In genomic region chr22:31970490-31971444, GRCh38 we compare ENCODE assay signal across 8 cellular contexts. TPM values are rescaled to one million over a fixed set of nuclear protein-coding genes. Genes with fewer than 3 reads are reported as not detected.
DNase-seq lines count a peak whose midpoint lies in the region; ATAC-seq and TF ChIP-seq lines count a peak whose summit lies in the region.

No MANE protein-coding gene starts in this region.

- H3K4me3 ChIP-seq in Caco-2 (ENCODE audit: low read depth, low read length) (peak overlapping the region; percentile 67), adipocyte (ENCODE audit: low read length) (peak overlapping the region; percentile 77), heart right ventricle (peak overlapping the region in 9 of 10 donors; percentile 26 to 57 (median 48)), upper lobe of left lung (peak overlapping the region in 3 of 4 donors; percentile 38 to 49 (median 48))

- TF ChIP-seq CTCF in Caco-2 (IDR thresholded peaks at IDR 0.05; ENCODE audit: insufficient read depth in 1 of 2, low read depth in 1 of 2, low read length in 1 of 2, severe bottlenecking in 1 of 2, unreplicated experiment in 1 of 2) (peak; percentile 79 to 94), heart right ventricle (IDR thresholded peaks at IDR 0.05) (peak; percentile 92 to 96 (median 94)), upper lobe of left lung (IDR thresholded peaks at IDR 0.05) (peak; percentile 83 to 96 (median 93))

- no peak for TF ChIP-seq EP300 in upper lobe of left lung (IDR thresholded peaks at IDR 0.05)

- TF ChIP-seq POLR2A in upper lobe of left lung (IDR thresholded peaks at IDR 0.05): no peak

- no TSS peak for BruUV-seq in Caco-2 (replicated peaks; lab: Mats Ljungman, UMichigan)

- ATAC-seq in GM21717 (IDR thresholded peaks at IDR 0.05; ENCODE audit: unreplicated experiment) (peak; percentile 63), heart right ventricle (peak; percentile 94 to 98 (median 96)), upper lobe of left lung (ENCODE audit: low FRiP score in 2 of 2) (peak; percentile 97 to 98)

- WGBS in heart right ventricle, 2 donors: 16 to 18% methylated on average over 48 to 55 of the region's 55 CpGs
- WGBS in upper lobe of left lung, 2 donors: 18 to 37% methylated on average over 25 to 45 of the region's 55 CpGs

- H3K36me3 Mint-ChIP-seq in Caco-2 (ENCODE audit: insufficient read depth, unreplicated experiment): peaks cover 11% of the 10 kb centered on the region

- H3K4me1 Mint-ChIP-seq in Caco-2 (ENCODE audit: low read depth, unreplicated experiment): peaks cover 7% of the 10 kb centered on the region

- DNase-seq in Caco-2 (peak; percentile 79 to 94), NAMALWA (ENCODE audit: low spot score) (peak; percentile 88), SW480 (ENCODE audit: low spot score) (peak; percentile 66), adipocyte (ENCODE audit: low read depth) (peak; percentile 84), heart right ventricle (peak; percentile 74 to 86), posterior vena cava (ENCODE audit: low spot score) (peak; percentile 94), upper lobe of left lung (peak; percentile 91 to 96)

- H3K36me3 ChIP-seq in Caco-2 (ENCODE audit: control insufficient read depth, insufficient read depth, low read length): no peaks in the 10 kb centered on the region
- no peaks in the 10 kb centered on the region for H3K36me3 ChIP-seq in adipocyte (ENCODE audit: control insufficient read depth, insufficient read depth, low read length, severe bottlenecking)
- no peaks in the 10 kb centered on the region for H3K36me3 ChIP-seq in heart right ventricle
- H3K36me3 ChIP-seq in upper lobe of left lung: no peaks in the 10 kb centered on the region

- intact Hi-C loops in Caco-2 (cut with micrococcal nuclease; ENCODE audit: unreplicated experiment) (loop anchor here (1.0 kb wide), 5 partner anchors 98 to 409 kb away; partner anchors contain the start of gene RFPL2), heart right ventricle (cut with DNase I) (loop anchor here in 9 of 10 donors (2.0 to 10.0 kb wide), 10 partner anchors 26 to 504 kb away; partner anchors contain the start of genes FBXO7 (in 6 of the 9), RFPL2 (in 5 of the 9) and YWHAH (in 1 of the 9)), posterior vena cava (cut with DNase I) (loop anchor here (5.0 to 10.0 kb wide), 2 partner anchors 294 to 502 kb away; partner anchors contain the start of gene FBXO7 (in 1 of the 2))

- no peaks in the 10 kb centered on the region for H3K4me1 ChIP-seq in Caco-2
- peaks cover 3% of the 10 kb centered on the region for H3K4me1 ChIP-seq in adipocyte (ENCODE audit: control insufficient read depth, insufficient read depth, low read length)
- H3K4me1 ChIP-seq in heart right ventricle: peaks cover 3 to 21% (median 11%) of the 10 kb centered on the region in 9 donors
- peaks cover 10 to 14% (median 12%) of the 10 kb centered on the region in 4 donors for H3K4me1 ChIP-seq in upper lobe of left lung

- H3K27me3 Mint-ChIP-seq in Caco-2 (ENCODE audit: insufficient read depth, unreplicated experiment): no peaks in the 10 kb centered on the region

- POLR2A ChIA-PET in Caco-2 (lab: Charles Lee): interaction anchor here (1.0 to 1.1 kb wide), 2 partner anchors 217 to 309 kb away, joined by 3 to 7 read pairs; partner anchors contain the start of genes DEPDC5 and PISD

- peak overlapping the region in 3 of 10 donors; percentile 16 to 43 (median 17) for H3K27ac ChIP-seq in heart right ventricle
- H3K27ac ChIP-seq in upper lobe of left lung: peak overlapping the region in 2 of 4 donors; percentile 22 to 27

- peak overlapping the region; percentile 81 for H3K27ac Mint-ChIP-seq in Caco-2 (ENCODE audit: unreplicated experiment)

- peak overlapping the region; percentile 93 for H3K4me3 Mint-ChIP-seq in Caco-2 (ENCODE audit: unreplicated experiment)

- CTCF ChIA-PET in Caco-2 (lab: Charles Lee): interaction anchor here (0.6 to 1.7 kb wide), 56 partner anchors 9 to 554 kb away, joined by 3 to 33 read pairs (median 4); partner anchors contain the start of genes DEPDC5, FBXO7, PISD and RFPL2

- no peaks in the 10 kb centered on the region for H3K9me3 ChIP-seq in Caco-2
- H3K9me3 ChIP-seq in adipocyte (ENCODE audit: control insufficient read depth, low read length): no peaks in the 10 kb centered on the region
- H3K9me3 ChIP-seq in heart right ventricle: no peaks in the 10 kb centered on the region
- no peaks in the 10 kb centered on the region for H3K9me3 ChIP-seq in upper lobe of left lung

- H3K9ac ChIP-seq in adipocyte (ENCODE audit: low read length): peak overlapping the region; percentile 46

- no peaks in the 10 kb centered on the region for H3K27me3 ChIP-seq in Caco-2 (replicated peaks; ENCODE audit: control insufficient read depth, insufficient read depth, low read length)
- peaks cover 3% of the 10 kb centered on the region for H3K27me3 ChIP-seq in adipocyte (replicated peaks; ENCODE audit: control insufficient read depth, insufficient read depth, low read length)
- H3K27me3 ChIP-seq in heart right ventricle: no peaks in the 10 kb centered on the region
- H3K27me3 ChIP-seq in upper lobe of left lung: no peaks in the 10 kb centered on the region

- H3K9me3 Mint-ChIP-seq in Caco-2 (ENCODE audit: unreplicated experiment): peaks cover 9% of the 10 kb centered on the region

RNA-seq across cellular contexts. Expression of gene YWHAH, which starts 26.4 kb away (rescaled TPM):
- total RNA-seq in Caco-2 (2022) (128 and 135 TPM in 2 replicates), heart right ventricle (100 to 1,000 TPM in 2 of 10 donors, 10 to 100 TPM in 8; 57.7 to 115 (median 75.8) TPM), posterior vena cava (100 to 1,000 TPM; 425 to 833 TPM), upper lobe of left lung (100 to 1,000 TPM in 5 of 6 donors, 10 to 100 TPM in 1; 46.1 to 208 (median 164) TPM)
- 10 to 100 TPM; 38.8 to 87.2 TPM for polyA plus RNA-seq in heart right ventricle
